8 cellular contexts compared by ENCODE assay signal in genomic region chr14:58200480-58200841, GRCh38. TPM values are rescaled to one million over a fixed set of nuclear protein-coding genes. Genes with fewer than 3 reads are reported as not detected.
DNase-seq lines count a peak whose midpoint lies in the region; ATAC-seq and TF ChIP-seq lines count a peak whose summit lies in the region.

No MANE protein-coding gene starts in this region.

- intact Hi-C loops in CD4-positive, alpha-beta memory T cell (cut with micrococcal nuclease), result loop anchor here (1.0 kb wide), 2 partner anchors 39 to 44 kb away; partner anchors contain the start of gene PSMA3

- peak overlapping the region; percentile 79 for H3K4me2 ChIP-seq in OCI-LY3 (ENCODE audit: low read length)

- peaks cover 0 to 2% (median 0%) of the 10 kb centered on the region in 8 donors for H3K9me3 Mint-ChIP-seq in CD4-positive, alpha-beta memory T cell

- H3K27me3 Mint-ChIP-seq in CD4-positive, alpha-beta memory T cell, result no peaks in the 10 kb centered on the region

- peak overlapping the region; percentile 62 to 75 for H3K4me3 ChIP-seq in CD4-positive, alpha-beta memory T cell (ENCODE audit: low read length in 2 of 2)
- H3K4me3 ChIP-seq in OCI-LY3 (ENCODE audit: low read length) (peak overlapping the region; percentile 97), neutrophil (ENCODE audit: low read depth in 1 of 2, low read length in 1 of 2) (peak overlapping the region; percentile 84 to 94)

- H3K27ac ChIP-seq in CD4-positive, alpha-beta memory T cell (ENCODE audit: low read depth, low read length), result peak overlapping the region; percentile 78
- H3K27ac ChIP-seq in OCI-LY3 (ENCODE audit: low read length), result peak overlapping the region; percentile 61
- H3K27ac ChIP-seq in epithelial cell of prostate, result peak overlapping the region; percentile 77
- H3K27ac ChIP-seq in neutrophil, result peak overlapping the region; percentile 93

- peak overlapping the region; percentile 87 for H3K9ac ChIP-seq in OCI-LY3 (ENCODE audit: low read length)

- H3K9me3 ChIP-seq in CD4-positive, alpha-beta memory T cell (ENCODE audit: control insufficient read depth in 1 of 2, low read length in 2 of 2), result no peaks in the 10 kb centered on the region
- H3K9me3 ChIP-seq in OCI-LY3 (ENCODE audit: insufficient read depth, low read length), result no peaks in the 10 kb centered on the region
- H3K9me3 ChIP-seq in neutrophil, result no peaks in the 10 kb centered on the region

- H3K4me1 ChIP-seq in CD4-positive, alpha-beta memory T cell (ENCODE audit: insufficient read depth, low read length), result peaks cover 33% of the 10 kb centered on the region
- peaks cover 4% of the 10 kb centered on the region for H3K4me1 ChIP-seq in OCI-LY3 (ENCODE audit: low read length)
- H3K4me1 ChIP-seq in neutrophil (ENCODE audit: control insufficient read depth in 1 of 2, insufficient read depth in 1 of 2, low read depth in 1 of 2, low read length in 1 of 2), result peaks cover 20 to 21% of the 10 kb centered on the region in 2 experiments

- no peak for TF ChIP-seq CTCF in OCI-LY3 (IDR thresholded peaks at IDR 0.05; ENCODE audit: low read depth, low read length)
- TF ChIP-seq CTCF in neutrophil (IDR thresholded peaks at IDR 0.05), result no peak

- CTCF ChIA-PET in CD4-positive, alpha-beta memory T cell (lab: Charles Lee; ENCODE audit: partially characterized antibody), result interaction anchor here (1.5 to 1.8 kb wide), 2 partner anchors 34 to 40 kb away, joined by 5 to 6 read pairs; no protein-coding TSS in a partner anchor

- peaks cover 24% of the 10 kb centered on the region for H3K79me2 ChIP-seq in OCI-LY3 (ENCODE audit: low read length)

- H3K36me3 Mint-ChIP-seq in CD4-positive, alpha-beta memory T cell, result peaks cover 0 to 25% of the 10 kb centered on the region in 2 donors

- H3K27ac Mint-ChIP-seq in CD4-positive, alpha-beta memory T cell, result peak overlapping the region; percentile 94 to 99 (median 97)

- no peaks in the 10 kb centered on the region for H4K20me1 ChIP-seq in OCI-LY3 (ENCODE audit: insufficient read depth, low read length)

- H2AFZ ChIP-seq in OCI-LY3 (ENCODE audit: low read depth, low read length), result peak overlapping the region; percentile 72

- DNase-seq in CD4-positive, alpha-beta memory T cell, result no peak
- DNase-seq in epithelial cell of prostate (ENCODE audit: low read depth, low spot score), result no peak
- no peak for DNase-seq in NCI-H345 treated with DMSO at 0.1 percent for 48 hours (lab: John Stamatoyannopoulos, UW; ENCODE audit: unreplicated experiment)
- DNase-seq in NCI-H1694 treated with DMSO at 0.1 percent for 48 hours (lab: John Stamatoyannopoulos, UW), result no peak
- DNase-seq in cortex of kidney (lab: John Stamatoyannopoulos, UW), result no peak

- POLR2A ChIA-PET in CD4-positive, alpha-beta memory T cell (lab: Charles Lee; ENCODE audit: partially characterized antibody), result interaction anchor here (0.8 to 3.7 kb wide), 9 partner anchors 23 to 810 kb away, joined by 4 to 43 read pairs (median 11); partner anchors contain the start of genes ARID4A, KIAA0586, NAA30 and PSMA3

- no peaks in the 10 kb centered on the region for H3K36me3 ChIP-seq in CD4-positive, alpha-beta memory T cell (ENCODE audit: insufficient read depth, low read length)
- H3K36me3 ChIP-seq in OCI-LY3 (replicated peaks; ENCODE audit: low read depth, low read length), result no peaks in the 10 kb centered on the region
- H3K36me3 ChIP-seq in neutrophil, result peaks cover 18% of the 10 kb centered on the region

- peaks cover 22 to 48% (median 34%) of the 10 kb centered on the region in 4 donors for H3K4me1 Mint-ChIP-seq in CD4-positive, alpha-beta memory T cell

- H3K27me3 ChIP-seq in CD4-positive, alpha-beta memory T cell (ENCODE audit: insufficient read depth, low read length), result no peaks in the 10 kb centered on the region
- H3K27me3 ChIP-seq in OCI-LY3 (ENCODE audit: low read depth, low read length), result no peaks in the 10 kb centered on the region
- no peaks in the 10 kb centered on the region for H3K27me3 ChIP-seq in neutrophil

- peak overlapping the region; percentile 89 to 96 (median 94) for H3K4me3 Mint-ChIP-seq in CD4-positive, alpha-beta memory T cell

- ATAC-seq in GM21717 (IDR thresholded peaks at IDR 0.05; ENCODE audit: unreplicated experiment), result peak; percentile 5

RNA-seq across cellular contexts. Expression of gene ACTR10, which starts 0.5 kb away (rescaled TPM):
- 10 to 100 TPM; 53.7 to 54.9 TPM for total RNA-seq in CD4-positive, alpha-beta memory T cell
- 10 to 100 TPM; 85.5 to 87.8 TPM for polyA plus RNA-seq in CD4-positive, alpha-beta memory T cell

RNA-seq across cellular contexts. Expression of gene PSMA3, which starts 44.2 kb away (rescaled TPM):
- total RNA-seq in CD4-positive, alpha-beta memory T cell, result 100 to 1,000 TPM; 133 to 138 TPM
- polyA plus RNA-seq in CD4-positive, alpha-beta memory T cell, result 100 to 1,000 TPM; 167 to 180 TPM

RNA-seq across cellular contexts. Expression of gene ARMH4, which starts 48.4 kb away (rescaled TPM):
- not detected for total RNA-seq in CD4-positive, alpha-beta memory T cell
- not detected for polyA plus RNA-seq in CD4-positive, alpha-beta memory T cell
